16 cellular contexts compared by ENCODE assay signal in the genomic region with DNA sequence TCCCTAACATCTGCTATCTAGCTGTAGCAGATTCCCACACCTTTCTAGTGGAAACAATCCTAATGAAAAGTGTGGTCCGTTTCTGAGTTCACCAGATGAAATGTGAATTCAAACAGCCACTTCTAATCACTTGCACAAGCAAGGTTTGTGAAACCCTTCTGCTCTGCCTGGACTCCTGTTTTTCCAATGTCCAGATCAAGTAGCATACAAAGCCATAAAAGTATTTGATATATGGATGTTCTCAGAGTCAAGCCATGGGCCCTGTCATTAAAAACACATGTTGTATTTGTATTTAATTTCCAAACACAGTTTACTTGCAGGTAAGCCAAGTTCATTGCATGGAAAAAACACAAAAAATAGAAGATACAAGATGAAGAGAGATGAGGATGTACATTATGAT.
DNase-seq lines count a peak whose midpoint lies in the region; ATAC-seq and TF ChIP-seq lines count a peak whose summit lies in the region.
"Had no signal": no experiment of that assay in that cellular context is flagged by ENCODE, and none has a peak within 500 bp of the region (broad histone marks: within the 10 kb centered on the region; RNA-seq: fewer than 3 reads in every experiment).

No MANE protein-coding gene starts in this region.

- TF ChIP-seq CTCF in PC-3 (conservative IDR thresholded peaks at IDR 0.05; ENCODE audit: low read depth, low read length) (no peak), osteoblast (IDR thresholded peaks at IDR 0.05; ENCODE audit: extremely low read depth, low read depth, low read length) (no peak), uterus (IDR thresholded peaks at IDR 0.05) (no peak)

- H3F3A ChIP-seq in PC-3 (ENCODE audit: low read length, unreplicated experiment) = no peaks in the 10 kb centered on the region

- H2AFZ ChIP-seq in PC-3 (ENCODE audit: low read length) = peak overlapping the region; percentile 44
- peak overlapping the region; percentile 15 for H2AFZ ChIP-seq in osteoblast (ENCODE audit: low read length)

- no peaks in the 10 kb centered on the region for H3K9me3 ChIP-seq in PC-3 (ENCODE audit: low read length)
- no peaks in the 10 kb centered on the region for H3K9me3 ChIP-seq in osteoblast (ENCODE audit: low read depth, low read length)
- H3K9me3 ChIP-seq in uterus = no peaks in the 10 kb centered on the region
- H3K9me3 ChIP-seq: BLaER1 treated with 17β-estradiol and CSF1 and Interleukin-3, amounts not matched to agents 10 nM and 100 nM had no signal

- TF ChIP-seq POLR2A in uterus (IDR thresholded peaks at IDR 0.05) = no peak

- CTCF ChIA-PET in HEK293T (lab: Yijun Ruan, JAX) (no interaction called here), PC-3 (lab: Charles Lee) (no interaction called here)

- no peaks in the 10 kb centered on the region for H4K20me1 ChIP-seq in PC-3 (ENCODE audit: low read length)
- H4K20me1 ChIP-seq in osteoblast (ENCODE audit: insufficient read depth, low read length) = no peaks in the 10 kb centered on the region
- H4K20me1 ChIP-seq: BLaER1 treated with 17β-estradiol and CSF1 and Interleukin-3, amounts not matched to agents 10 nM and 100 nM had no signal

- POLR2A ChIA-PET in HEK293T (lab: Yijun Ruan, JAX) = no interaction called here
- POLR2A ChIA-PET in PC-3 (lab: Charles Lee; ENCODE audit: unreplicated experiment) = no interaction called here

- H3K4me1 ChIP-seq in PC-3 (ENCODE audit: insufficient read depth, low read length) = no peaks in the 10 kb centered on the region
- no peaks in the 10 kb centered on the region for H3K4me1 ChIP-seq in osteoblast (ENCODE audit: insufficient read depth, low read length)
- H3K4me1 ChIP-seq in uterus = no peaks in the 10 kb centered on the region
- H3K4me1 ChIP-seq: BLaER1 treated with 17β-estradiol and CSF1 and Interleukin-3, amounts not matched to agents 10 nM and 100 nM had no signal

- H3K9ac ChIP-seq in PC-3 (ENCODE audit: low read length) = no peak overlapping the region
- H3K9ac ChIP-seq: BLaER1 treated with 17β-estradiol and CSF1 and Interleukin-3, amounts not matched to agents 10 nM and 100 nM had no signal

- no peak overlapping the region for H3K4me2 ChIP-seq in PC-3 (ENCODE audit: low read length)
- H3K4me2 ChIP-seq in osteoblast (ENCODE audit: insufficient read depth, low read length) = no peak overlapping the region
- H3K4me2 ChIP-seq: BLaER1 treated with 17β-estradiol and CSF1 and Interleukin-3, amounts not matched to agents 10 nM and 100 nM had no signal

- H3K27ac ChIP-seq in PC-3 (ENCODE audit: low read length) (no peak overlapping the region), osteoblast (ENCODE audit: low read depth, low read length) (no peak overlapping the region), uterus (no peak overlapping the region)
- H3K27ac ChIP-seq: BLaER1 treated with 17β-estradiol and CSF1 and Interleukin-3, amounts not matched to agents 10 nM and 100 nM had no signal

- H3K79me2 ChIP-seq in PC-3 (ENCODE audit: low read length) (no peaks in the 10 kb centered on the region), osteoblast (ENCODE audit: insufficient read depth, low read length) (no peaks in the 10 kb centered on the region)

- BruUV-seq in PC-3 (replicated peaks; lab: Mats Ljungman, UMichigan) = no TSS peak

- DNase-seq in HEK293T (ENCODE audit: extremely low spot score) (no peak), PC-3 (no peak), left kidney (ENCODE audit: low read depth, low spot score) (peak; percentile 79), osteoblast (ENCODE audit: insufficient read length, low spot score, missing footprints) (no peak), left ventricle myocardium superior (no peak), NCI-H1436 treated with DMSO at 0.1 percent for 48 hours (lab: John Stamatoyannopoulos, UW) (no peak), uterus (no peak)
- DNase-seq: CD8-positive, alpha-beta T cell; DMS 273 treated with DMSO at 0.1 percent for 48 hours; DMS53; GDM1; GOT3; H7; IMR-90 had no signal

- no peaks in the 10 kb centered on the region for H3K27me3 ChIP-seq in PC-3 (ENCODE audit: low read length)
- H3K27me3 ChIP-seq in osteoblast (ENCODE audit: insufficient read depth, low read length) = no peaks in the 10 kb centered on the region
- H3K27me3 ChIP-seq in uterus = no peaks in the 10 kb centered on the region
- H3K27me3 ChIP-seq: BLaER1 treated with 17β-estradiol and CSF1 and Interleukin-3, amounts not matched to agents 10 nM and 100 nM had no signal

- H3K4me3 ChIP-seq in PC-3 (ENCODE audit: low read length) = no peak overlapping the region
- no peak overlapping the region for H3K4me3 ChIP-seq in osteoblast (ENCODE audit: insufficient read depth, low read length)
- H3K4me3 ChIP-seq in uterus = no peak overlapping the region
- H3K4me3 ChIP-seq: BLaER1 treated with 17β-estradiol and CSF1 and Interleukin-3, amounts not matched to agents 10 nM and 100 nM had no signal

- no peaks in the 10 kb centered on the region for H3K36me3 ChIP-seq in PC-3 (ENCODE audit: low read depth, low read length)
- no peaks in the 10 kb centered on the region for H3K36me3 ChIP-seq in osteoblast (ENCODE audit: insufficient read depth, low read length)
- no peaks in the 10 kb centered on the region for H3K36me3 ChIP-seq in uterus
- H3K36me3 ChIP-seq: BLaER1 treated with 17β-estradiol and CSF1 and Interleukin-3, amounts not matched to agents 10 nM and 100 nM had no signal

- intact Hi-C loops in PC-3 (cut with micrococcal nuclease) = no loop called here
- intact Hi-C loops in left ventricle myocardium superior (cut with micrococcal nuclease) = no loop called here
- intact Hi-C loops in uterus (cut with DNase I; ENCODE audit: low total_unique reads) = no loop called here

- ATAC-seq in PC-3 = no peak
- ATAC-seq in left ventricle myocardium superior = no peak
- ATAC-seq: CD8-positive, alpha-beta T cell; HCT116 had no signal

- no peaks in the 10 kb centered on the region for H3K9me2 ChIP-seq in PC-3 (replicated peaks; ENCODE audit: low read length)

TF ChIP-seq in HEK293T, 16 proteins besides CTCF, POLR2A, EP300 and RAD21:
- TF ChIP-seq FOXA1 (IDR thresholded peaks at IDR 0.05) = no peak
- TF ChIP-seq, protein P1, sequence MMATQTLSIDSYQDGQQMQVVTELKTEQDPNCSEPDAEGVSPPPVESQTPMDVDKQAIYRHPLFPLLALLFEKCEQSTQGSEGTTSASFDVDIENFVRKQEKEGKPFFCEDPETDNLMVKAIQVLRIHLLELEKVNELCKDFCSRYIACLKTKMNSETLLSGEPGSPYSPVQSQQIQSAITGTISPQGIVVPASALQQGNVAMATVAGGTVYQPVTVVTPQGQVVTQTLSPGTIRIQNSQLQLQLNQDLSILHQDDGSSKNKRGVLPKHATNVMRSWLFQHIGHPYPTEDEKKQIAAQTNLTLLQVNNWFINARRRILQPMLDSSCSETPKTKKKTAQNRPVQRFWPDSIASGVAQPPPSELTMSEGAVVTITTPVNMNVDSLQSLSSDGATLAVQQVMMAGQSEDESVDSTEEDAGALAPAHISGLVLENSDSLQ (IDR thresholded peaks at IDR 0.05) = peak; percentile 35; the same call in 1 of the 2 replicates
